18 cellular contexts compared by ENCODE assay signal in the genomic region with DNA sequence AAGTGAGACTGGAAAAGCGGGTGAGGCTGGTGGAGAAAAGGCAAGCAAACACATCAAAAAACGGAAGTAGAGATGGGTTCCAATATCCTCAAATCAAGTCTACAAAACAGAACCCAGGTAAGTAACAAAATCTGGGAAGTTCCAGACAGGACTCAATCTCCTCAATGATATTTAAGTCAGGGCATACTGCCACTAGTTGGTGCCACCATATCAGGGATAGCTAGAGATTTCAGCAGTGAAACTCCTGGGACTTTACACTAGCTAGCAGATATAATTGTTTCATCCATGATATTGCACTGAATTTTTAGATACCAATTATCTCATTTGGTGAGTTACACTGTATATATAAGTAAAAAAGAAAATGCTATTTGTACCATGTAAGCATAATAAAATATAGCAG. TPM values are rescaled to one million over a fixed set of nuclear protein-coding genes. Genes with fewer than 3 reads are reported as not detected.
A peak's percentile ranks its signal among the peaks of the same experiment; 100 is the strongest.
DNase-seq lines count a peak whose midpoint lies in the region; ATAC-seq, FAIRE-seq and TF ChIP-seq lines count a peak whose summit lies in the region.
"Had no signal": no experiment of that assay in that cellular context is flagged by ENCODE, and none has a peak within 500 bp of the region (broad histone marks: within the 10 kb centered on the region; RNA-seq: fewer than 3 reads in every experiment).

No MANE protein-coding gene starts in this region.

- peaks cover 32% of the 10 kb centered on the region for H3K36me3 Mint-ChIP-seq in nephron (ENCODE audit: low read depth)

- no peaks in the 10 kb centered on the region for H3K27me3 Mint-ChIP-seq in nephron (ENCODE audit: low read depth)
- H3K27me3 Mint-ChIP-seq: activated CD4-positive, alpha-beta T cell treated with anti-CD3 and anti-CD28 coated beads, Interleukin-2, amount 10 ng/mL, durations not matched to agents 24 days and 14 days; activated naive CD8-positive, alpha-beta T cell treated with anti-CD3 and anti-CD28 coated beads, Interleukin-2, amount 10 ng/mL, durations not matched to agents 7 days and 5 days had no signal

- no peak overlapping the region for H3K27ac ChIP-seq in brain microvascular endothelial cell
- H3K27ac ChIP-seq: right atrium auricular region had no signal

- H3K4me3 Mint-ChIP-seq in nephron = no peak overlapping the region
- H3K4me3 Mint-ChIP-seq: activated CD4-positive, alpha-beta T cell treated with anti-CD3 and anti-CD28 coated beads, Interleukin-2, amount 10 ng/mL, durations not matched to agents 24 days and 14 days; activated naive CD8-positive, alpha-beta T cell treated with anti-CD3 and anti-CD28 coated beads, Interleukin-2, amount 10 ng/mL, durations not matched to agents 7 days and 5 days; neural crest cell; T-helper 2 cell treated with Interferon-gamma antibody and Interleukin-4, amounts not matched to agents 5 μg/mL and 100 μg/mL, for 36 hours had no signal

- no peak overlapping the region for H3K4me3 ChIP-seq in GM12864 (ENCODE audit: low read depth, low read length)
- H3K4me3 ChIP-seq in brain microvascular endothelial cell (ENCODE audit: low read depth, low read length) = no peak overlapping the region
- H3K4me3 ChIP-seq: MG63, right atrium auricular region had no signal

- no peak for ATAC-seq in GM18498 (IDR thresholded peaks at IDR 0.05; ENCODE audit: unreplicated experiment)

- H3K9me3 Mint-ChIP-seq in nephron = no peaks in the 10 kb centered on the region
- H3K9me3 Mint-ChIP-seq: activated CD4-positive, alpha-beta T cell treated with anti-CD3 and anti-CD28 coated beads, Interleukin-2, amount 10 ng/mL, durations not matched to agents 24 days and 14 days; activated naive CD8-positive, alpha-beta T cell treated with anti-CD3 and anti-CD28 coated beads, Interleukin-2, amount 10 ng/mL, durations not matched to agents 7 days and 5 days; neural crest cell; T-helper 2 cell treated with Interferon-gamma antibody and Interleukin-4, amounts not matched to agents 5 μg/mL and 100 μg/mL, for 36 hours had no signal

- H3K27ac Mint-ChIP-seq in nephron = no peak overlapping the region
- H3K27ac Mint-ChIP-seq: activated CD4-positive, alpha-beta T cell treated with anti-CD3 and anti-CD28 coated beads, Interleukin-2, amount 10 ng/mL, durations not matched to agents 24 days and 14 days; activated naive CD8-positive, alpha-beta T cell treated with anti-CD3 and anti-CD28 coated beads, Interleukin-2, amount 10 ng/mL, durations not matched to agents 7 days and 5 days; T-helper 2 cell treated with Interferon-gamma antibody and Interleukin-4, amounts not matched to agents 5 μg/mL and 100 μg/mL, for 36 hours had no signal

- TF ChIP-seq CTCF in GM12864 (IDR thresholded peaks at IDR 0.05; ENCODE audit: low read depth, low read length, missing control alignments) (peak; percentile 30), LNCAP (IDR thresholded peaks at IDR 0.05) (peak; percentile 43), brain microvascular endothelial cell (IDR thresholded peaks at IDR 0.05; ENCODE audit: low read depth, low read length, missing control alignments) (peak; percentile 15), nephron (IDR thresholded peaks at IDR 0.05; ENCODE audit: unreplicated experiment in 3 of 3) (peak in 2 of 3 experiments; percentile 22 to 27)

- DNase-seq in GM12864 (ENCODE audit: low read depth) (no peak), brain microvascular endothelial cell (no peak), dermis blood vessel endothelial cell (no peak), RCC 7860 (ENCODE audit: low spot score) (no peak)
- no peak for DNase-seq in central memory CD4-positive, alpha-beta T cell
- DNase-seq: activated CD4-positive, alpha-beta T cell treated with anti-CD3 and anti-CD28 coated beads, Interleukin-2, amount 10 ng/mL, durations not matched to agents 24 days and 14 days; activated naive CD8-positive, alpha-beta T cell treated with anti-CD3 and anti-CD28 coated beads, Interleukin-2, amount 10 ng/mL, durations not matched to agents 7 days and 5 days; BE2C; foreskin melanocyte; mesenchymal stem cell; MG63; NCI-H2081 had no signal

- no peaks in the 10 kb centered on the region for H3K4me1 Mint-ChIP-seq in nephron
- H3K4me1 Mint-ChIP-seq: activated naive CD8-positive, alpha-beta T cell treated with anti-CD3 and anti-CD28 coated beads, Interleukin-2, amount 10 ng/mL, durations not matched to agents 7 days and 5 days; neural crest cell had no signal

- no peaks in the 10 kb centered on the region for H3K27me3 ChIP-seq in brain microvascular endothelial cell (replicated peaks)
- H3K27me3 ChIP-seq: BE2C, MG63, right atrium auricular region had no signal

- in situ Hi-C loops in brain microvascular endothelial cell (cut with HindIII; ENCODE audit: low pct_ligation_motif_present, low sequenced_read_pairs) = no loop called here

- FAIRE-seq in RCC 7860 (lab: Jason Lieb, UNC) = no peak

- H3K36me3 ChIP-seq in brain microvascular endothelial cell (replicated peaks) = peaks cover 5% of the 10 kb centered on the region
- H3K36me3 ChIP-seq: BE2C had no signal

RNA-seq across cellular contexts. Expression of gene EYA3, which starts 52.0 kb away (rescaled TPM):
- 14.0 and 18.8 TPM in 2 replicates for total RNA-seq in dermis blood vessel endothelial cell
